Comparison of ENCODE assay signal across 2 cellular contexts in the genomic region with DNA sequence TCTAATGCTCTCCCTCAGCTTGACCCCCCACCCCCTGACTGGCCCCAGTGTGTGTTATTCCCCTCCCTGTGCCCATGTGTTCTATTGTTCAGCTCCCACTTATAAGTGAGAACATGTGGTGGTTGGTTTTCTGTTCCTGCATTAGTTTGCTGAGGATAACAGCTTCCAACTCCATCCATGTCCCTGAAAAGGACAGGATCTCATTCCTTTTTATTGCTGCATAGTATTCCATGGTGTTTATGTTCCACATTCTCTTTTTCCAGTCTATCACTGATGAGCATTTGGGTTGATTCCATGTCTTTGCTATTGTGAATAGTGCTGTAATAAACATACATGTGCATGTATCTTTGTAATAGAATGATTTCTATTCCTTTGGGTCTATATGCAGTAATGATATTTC.
A peak's percentile ranks its signal among the peaks of the same experiment; 100 is the strongest.
TF ChIP-seq lines count a peak whose summit lies in the region.

No MANE protein-coding gene starts in this region.

TF ChIP-seq in HEK293, 187 proteins besides CTCF, POLR2A, EP300 and RAD21:
- peak; percentile 92 for TF ChIP-seq ZNF146 (tag by site-specific recombination; IDR thresholded peaks at IDR 0.05)
TF ChIP-seq in HEK293: peak in this region for 1; not testable (repeated sequence) for 186.

TF ChIP-seq in GM12878, 131 proteins besides CTCF, POLR2A, EP300 and RAD21:
- TF ChIP-seq ZNF217 (IDR thresholded peaks at IDR 0.05) = peak; percentile 28; the same call in 1 of the 2 replicates
